23 cellular contexts compared by ENCODE assay signal in the genomic region with DNA sequence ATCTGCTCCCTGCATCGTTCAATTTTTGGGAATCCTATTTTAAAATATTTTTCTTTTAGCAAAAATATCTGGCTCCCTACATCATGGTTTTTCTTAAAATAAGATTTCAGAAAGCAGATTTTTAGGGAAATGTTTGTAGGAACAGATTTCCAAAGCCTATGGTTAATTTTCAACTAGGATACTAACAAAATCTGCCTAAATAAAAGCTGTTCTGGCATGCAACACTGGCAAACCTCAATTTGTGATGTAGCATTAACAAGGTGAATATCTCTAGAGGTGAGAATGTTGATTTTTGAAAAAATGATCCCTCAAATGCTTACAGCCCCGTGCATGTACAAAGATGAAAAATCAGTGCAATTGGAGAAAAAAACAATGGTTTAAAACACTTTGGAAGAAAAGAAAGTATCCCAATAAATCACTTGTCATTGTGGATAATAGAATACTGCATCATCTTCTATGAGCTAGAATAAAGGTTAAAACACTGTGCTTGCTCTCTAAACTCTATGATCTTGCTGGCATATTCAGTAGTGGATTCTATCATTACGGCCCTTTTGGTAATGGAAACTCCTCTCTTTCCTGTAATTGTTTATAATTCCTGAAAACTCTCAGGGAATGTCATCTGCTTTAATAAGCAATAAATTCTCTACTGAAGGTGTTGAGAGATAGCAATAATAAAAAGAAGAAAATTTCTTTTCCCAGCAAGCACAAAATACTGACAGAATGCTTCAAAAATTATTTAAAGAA.
DNase-seq lines count a peak whose midpoint lies in the region; ATAC-seq and TF ChIP-seq lines count a peak whose summit lies in the region.
"Had no signal": no experiment of that assay in that cellular context is flagged by ENCODE, and none has a peak within 500 bp of the region (broad histone marks: within the 10 kb centered on the region; RNA-seq: fewer than 3 reads in every experiment).

No MANE protein-coding gene starts in this region.

- no peak overlapping the region for H3K27ac Mint-ChIP-seq in progenitor cell of endocrine pancreas
- H3K27ac Mint-ChIP-seq: CD14-positive monocyte; CD4-positive, alpha-beta memory T cell; CD4-positive, CD25-positive, alpha-beta regulatory T cell had no signal

- peak overlapping the region; percentile 13; the same call in 1 of the 2 replicates for H3K9ac ChIP-seq in Karpas-422 (ENCODE audit: low read length)
- H3K9ac ChIP-seq: BLaER1 had no signal

- no peaks in the 10 kb centered on the region for H3K27me3 Mint-ChIP-seq in progenitor cell of endocrine pancreas

- peaks cover 5% of the 10 kb centered on the region for H3K4me1 Mint-ChIP-seq in progenitor cell of endocrine pancreas (ENCODE audit: low read depth)
- H3K4me1 Mint-ChIP-seq: CD14-positive monocyte; CD4-positive, alpha-beta memory T cell; CD4-positive, CD25-positive, alpha-beta regulatory T cell; CD8-positive, alpha-beta memory T cell had no signal

- H3K27me3 ChIP-seq in Karpas-422 (ENCODE audit: low read length) = no peaks in the 10 kb centered on the region
- H3K27me3 ChIP-seq: BE2C, BLaER1 had no signal

- H3K27ac ChIP-seq in Karpas-422 (ENCODE audit: low read length) = peak overlapping the region; percentile 76
- H3K27ac ChIP-seq: BLaER1 had no signal

- peak; percentile 67 for ATAC-seq in left lobe of liver
- ATAC-seq: GM12878 had no signal

- H3K4me3 Mint-ChIP-seq in progenitor cell of endocrine pancreas (ENCODE audit: low read depth) = no peak overlapping the region
- H3K4me3 Mint-ChIP-seq: CD14-positive monocyte; CD4-positive, alpha-beta memory T cell; CD4-positive, CD25-positive, alpha-beta regulatory T cell; CD8-positive, alpha-beta memory T cell had no signal

- no peaks in the 10 kb centered on the region for H3K9me2 ChIP-seq in Karpas-422 (replicated peaks; ENCODE audit: insufficient read depth, low read length)

- peaks cover 50% of the 10 kb centered on the region for H3K4me1 ChIP-seq in Karpas-422 (ENCODE audit: low read length)
- H3K4me1 ChIP-seq: BE2C, BLaER1 had no signal

- no peaks in the 10 kb centered on the region for H3K36me3 Mint-ChIP-seq in progenitor cell of endocrine pancreas (ENCODE audit: insufficient read depth)
- H3K36me3 Mint-ChIP-seq: CD14-positive monocyte; CD4-positive, alpha-beta memory T cell; CD4-positive, CD25-positive, alpha-beta regulatory T cell; CD8-positive, alpha-beta memory T cell had no signal

- H3K36me3 ChIP-seq in Karpas-422 (ENCODE audit: insufficient read depth, low read length) = no peaks in the 10 kb centered on the region
- H3K36me3 ChIP-seq: BE2C, BLaER1 had no signal

- peak overlapping the region; percentile 3; the same call in 1 of the 2 replicates for H3K4me3 ChIP-seq in Karpas-422 (ENCODE audit: low read length)
- H3K4me3 ChIP-seq: BLaER1, GM12878 had no signal

- no peaks in the 10 kb centered on the region for H3K9me3 ChIP-seq in Karpas-422 (ENCODE audit: low read length)
- H3K9me3 ChIP-seq: BE2C, BLaER1 had no signal

- H3K4me2 ChIP-seq in Karpas-422 (ENCODE audit: low read depth, low read length, poor library complexity, severe bottlenecking) = peak overlapping the region; percentile 49
- H3K4me2 ChIP-seq: BLaER1 had no signal

- H3K9me3 Mint-ChIP-seq in progenitor cell of endocrine pancreas (ENCODE audit: low read depth) = no peaks in the 10 kb centered on the region

- H4K20me1 ChIP-seq in Karpas-422 (ENCODE audit: insufficient read depth, low read depth, low read length) = no peaks in the 10 kb centered on the region
- H4K20me1 ChIP-seq: BLaER1 had no signal

- DNase-seq in Karpas-422 (no peak), dermis microvascular lymphatic vessel endothelial cell (ENCODE audit: low read depth in 2 of 2) (peak; percentile 68 to 88), left lobe of liver (ENCODE audit: low spot score) (no peak), progenitor cell of endocrine pancreas (ENCODE audit: low spot score, unreplicated experiment) (no peak), germinal center (ENCODE audit: low spot score) (no peak)
- DNase-seq: 8988T; ACHN; BE2C; C1 segment of cervical spinal cord; CD4-positive, alpha-beta memory T cell; CD4-positive, CD25-positive, alpha-beta regulatory T cell; CD8-positive, alpha-beta memory T cell; COR-L47; DMS 273 treated with DMSO at 0.1 percent for 48 hours; DMS153; DMS53; DMS79; DND-41; EL; GDM1 had no signal

- TF ChIP-seq CTCF in progenitor cell of endocrine pancreas (IDR thresholded peaks at IDR 0.05; ENCODE audit: unreplicated experiment) = no peak

- H3K79me2 ChIP-seq in Karpas-422 (ENCODE audit: low read length) = no peaks in the 10 kb centered on the region

- peak overlapping the region; percentile 18 for H2AFZ ChIP-seq in Karpas-422 (ENCODE audit: low read length)

Comparison
In these comparisons a context has a peak if more than half of its experiments do, and no peak if none do; other contexts are left out.
1. DNase-seq: peak in dermis microvascular lymphatic vessel endothelial cell (2 of 2); none in Karpas-422 (single experiment), left lobe of liver (single experiment), progenitor cell of endocrine pancreas (single experiment) and germinal center (single experiment).